ENCODE assay signal across 1 cellular context in the genomic region with DNA sequence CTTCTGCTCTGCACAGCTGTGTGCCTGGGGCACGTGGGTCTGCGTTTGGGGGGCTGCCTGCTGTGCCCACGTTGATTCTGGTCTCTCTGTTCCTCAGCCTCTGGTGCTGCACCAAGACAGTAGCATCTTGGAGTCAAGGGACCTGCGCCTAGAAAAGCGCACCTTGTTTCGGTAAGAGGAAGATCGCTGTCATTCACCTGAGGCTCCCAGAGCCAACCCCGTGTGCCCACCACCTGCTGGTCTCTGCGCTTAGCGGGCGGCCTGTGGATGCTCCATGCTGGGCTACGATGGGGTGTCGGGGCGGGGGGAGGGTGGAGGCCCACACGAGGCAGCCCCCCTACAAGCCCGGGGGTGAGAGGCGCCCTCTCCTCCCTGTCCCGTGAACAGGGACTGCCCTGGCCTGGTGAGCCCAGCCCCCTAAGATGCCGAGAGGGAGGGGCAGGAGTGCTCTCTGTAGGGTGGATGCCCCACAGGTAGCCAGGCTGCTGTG.
TF ChIP-seq lines count a peak whose summit lies in the region.

No MANE protein-coding gene starts in this region.

TF ChIP-seq in WTC11, 78 proteins besides CTCF, POLR2A, EP300 and RAD21 (continued from another document):
- TF ChIP-seq, protein P1, sequence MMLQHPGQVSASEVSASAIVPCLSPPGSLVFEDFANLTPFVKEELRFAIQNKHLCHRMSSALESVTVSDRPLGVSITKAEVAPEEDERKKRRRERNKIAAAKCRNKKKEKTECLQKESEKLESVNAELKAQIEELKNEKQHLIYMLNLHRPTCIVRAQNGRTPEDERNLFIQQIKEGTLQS (CRISPR knock-in tag; conservative IDR thresholded peaks at IDR 0.05) = no peak
- TF ChIP-seq NR1H2 (CRISPR knock-in tag; IDR thresholded peaks at IDR 0.05) (no peak), CBFB (CRISPR knock-in tag; IDR thresholded peaks at IDR 0.05; ENCODE audit: low read depth) (no peak), FOXJ3 (CRISPR knock-in tag; IDR thresholded peaks at IDR 0.05; ENCODE audit: borderline replicate concordance) (no peak), JUN (CRISPR knock-in tag; IDR thresholded peaks at IDR 0.05) (no peak)
- TF ChIP-seq, protein P2, sequence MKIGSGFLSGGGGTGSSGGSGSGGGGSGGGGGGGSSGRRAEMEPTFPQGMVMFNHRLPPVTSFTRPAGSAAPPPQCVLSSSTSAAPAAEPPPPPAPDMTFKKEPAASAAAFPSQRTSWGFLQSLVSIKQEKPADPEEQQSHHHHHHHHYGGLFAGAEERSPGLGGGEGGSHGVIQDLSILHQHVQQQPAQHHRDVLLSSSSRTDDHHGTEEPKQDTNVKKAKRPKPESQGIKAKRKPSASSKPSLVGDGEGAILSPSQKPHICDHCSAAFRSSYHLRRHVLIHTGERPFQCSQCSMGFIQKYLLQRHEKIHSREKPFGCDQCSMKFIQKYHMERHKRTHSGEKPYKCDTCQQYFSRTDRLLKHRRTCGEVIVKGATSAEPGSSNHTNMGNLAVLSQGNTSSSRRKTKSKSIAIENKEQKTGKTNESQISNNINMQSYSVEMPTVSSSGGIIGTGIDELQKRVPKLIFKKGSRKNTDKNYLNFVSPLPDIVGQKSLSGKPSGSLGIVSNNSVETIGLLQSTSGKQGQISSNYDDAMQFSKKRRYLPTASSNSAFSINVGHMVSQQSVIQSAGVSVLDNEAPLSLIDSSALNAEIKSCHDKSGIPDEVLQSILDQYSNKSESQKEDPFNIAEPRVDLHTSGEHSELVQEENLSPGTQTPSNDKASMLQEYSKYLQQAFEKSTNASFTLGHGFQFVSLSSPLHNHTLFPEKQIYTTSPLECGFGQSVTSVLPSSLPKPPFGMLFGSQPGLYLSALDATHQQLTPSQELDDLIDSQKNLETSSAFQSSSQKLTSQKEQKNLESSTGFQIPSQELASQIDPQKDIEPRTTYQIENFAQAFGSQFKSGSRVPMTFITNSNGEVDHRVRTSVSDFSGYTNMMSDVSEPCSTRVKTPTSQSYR (CRISPR knock-in tag; IDR thresholded peaks at IDR 0.05) = no peak
- TF ChIP-seq, protein P3, sequence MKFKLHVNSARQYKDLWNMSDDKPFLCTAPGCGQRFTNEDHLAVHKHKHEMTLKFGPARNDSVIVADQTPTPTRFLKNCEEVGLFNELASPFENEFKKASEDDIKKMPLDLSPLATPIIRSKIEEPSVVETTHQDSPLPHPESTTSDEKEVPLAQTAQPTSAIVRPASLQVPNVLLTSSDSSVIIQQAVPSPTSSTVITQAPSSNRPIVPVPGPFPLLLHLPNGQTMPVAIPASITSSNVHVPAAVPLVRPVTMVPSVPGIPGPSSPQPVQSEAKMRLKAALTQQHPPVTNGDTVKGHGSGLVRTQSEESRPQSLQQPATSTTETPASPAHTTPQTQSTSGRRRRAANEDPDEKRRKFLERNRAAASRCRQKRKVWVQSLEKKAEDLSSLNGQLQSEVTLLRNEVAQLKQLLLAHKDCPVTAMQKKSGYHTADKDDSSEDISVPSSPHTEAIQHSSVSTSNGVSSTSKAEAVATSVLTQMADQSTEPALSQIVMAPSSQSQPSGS (CRISPR knock-in tag; IDR thresholded peaks at IDR 0.05; ENCODE audit: borderline replicate concordance, low read depth) = no peak
